24 cellular contexts compared by ENCODE assay signal in genomic region chr7:28276303-28276702, GRCh38.
"Had no signal": no experiment of that assay in that cellular context is flagged by ENCODE, and none has a peak within 500 bp of the region (broad histone marks: within the 10 kb centered on the region; RNA-seq: fewer than 3 reads in every experiment).

No MANE protein-coding gene starts in this region.

- ATAC-seq: left colon; left lung; lower lobe of right lung; naive thymus-derived CD8-positive, alpha-beta T cell; sciatic nerve; stimulated activated effector memory CD8-positive, alpha-beta T cell treated with anti-CD3 and anti-CD28 coated beads, Interleukin-12 subunit alpha, Interleukin-12 subunit beta, amount 100 ng/mL, for 72 hours; upper lobe of right lung had no signal

- H3K9me3 ChIP-seq: left lung, lower lobe of right lung, neutrophil, ovary, suprapubic skin, thoracic aorta, tibial artery, upper lobe of right lung had no signal

- DNase-seq: hypothalamus; immature natural killer cell; kidney; left colon; left lung; lower lobe of right lung; mammary epithelial cell; mesenchymal stem cell; naive thymus-derived CD8-positive, alpha-beta T cell; occipital lobe; ovary; small intestine; spleen; stimulated activated CD4-positive, alpha-beta T cell treated with anti-CD3 and anti-CD28 coated beads, Interleukin-4, amount 100 ng/mL, for 24 hours; stimulated activated naive CD4-positive, alpha-beta T cell; tibial artery; upper lobe of right lung had no signal

- H3K4me3 ChIP-seq: left lung, lower lobe of right lung, neural progenitor cell, ovary, right atrium auricular region, spleen, suprapubic skin, thoracic aorta, tibial artery, upper lobe of right lung had no signal

- H3K4me1 ChIP-seq: lower lobe of right lung, right atrium auricular region, suprapubic skin, tibial artery, upper lobe of right lung had no signal

- H3K27me3 ChIP-seq: left lung, neural progenitor cell, ovary, right atrium auricular region, spleen, suprapubic skin, tibial artery, upper lobe of right lung had no signal

- H3K36me3 ChIP-seq: left lung, lower lobe of right lung, neural progenitor cell, neutrophil, ovary, right atrium auricular region, spleen, suprapubic skin, thoracic aorta, tibial artery, upper lobe of right lung had no signal

- H3K9ac ChIP-seq: neural progenitor cell had no signal
